In the genomic region with DNA sequence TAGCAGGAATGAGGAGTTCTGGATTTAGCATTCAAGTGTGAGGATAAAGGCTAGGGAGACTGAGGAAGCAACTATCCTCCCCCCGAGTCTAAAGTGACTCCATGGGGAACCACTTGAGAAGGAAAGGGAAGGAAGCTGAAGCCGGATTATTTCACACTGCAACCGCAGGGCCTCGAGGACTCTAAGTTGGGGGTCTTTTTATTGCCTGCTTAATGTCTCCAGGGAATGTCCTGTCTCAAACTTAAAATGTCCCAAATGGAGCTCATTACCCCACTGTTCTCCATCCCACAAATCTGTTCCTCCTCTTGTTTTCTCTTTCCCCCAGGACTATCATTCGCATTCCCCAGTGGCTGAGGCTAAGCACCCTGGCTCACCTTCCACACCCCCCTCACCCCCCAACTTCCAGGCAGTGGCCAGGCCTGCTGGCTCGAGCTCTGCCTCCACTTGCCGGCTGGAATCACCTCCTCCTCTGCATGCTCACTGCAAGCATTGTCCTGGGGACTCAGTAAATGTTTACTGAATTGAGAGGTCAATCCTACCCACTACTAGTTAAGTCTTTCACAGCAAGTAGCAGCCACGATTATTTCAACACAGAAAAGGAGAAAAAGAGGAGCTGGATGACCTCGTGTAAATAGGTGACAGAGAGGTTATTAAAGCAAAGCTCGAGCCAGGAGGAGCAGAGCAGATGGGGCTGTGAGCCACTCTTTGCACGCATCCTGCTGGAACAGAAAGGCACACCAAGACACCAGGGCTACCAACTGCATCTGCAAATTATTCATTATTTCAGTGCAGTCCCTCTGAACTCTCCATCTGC, we compare ENCODE assay signal across 12 cellular contexts. TPM values are rescaled to one million over a fixed set of nuclear protein-coding genes. Genes with fewer than 3 reads are reported as not detected.
DNase-seq lines count a peak whose midpoint lies in the region; ATAC-seq and TF ChIP-seq lines count a peak whose summit lies in the region.
"Had no signal": no experiment of that assay in that cellular context is flagged by ENCODE, and none has a peak within 500 bp of the region (broad histone marks: within the 10 kb centered on the region; RNA-seq: fewer than 3 reads in every experiment).

No MANE protein-coding gene starts in this region.

- H3K9me3 ChIP-seq in uterus, result no peaks in the 10 kb centered on the region

- DNase-seq in activated CD8-positive, alpha-beta memory T cell treated with anti-CD3 and anti-CD28 coated beads, Interleukin-2, amount 10 ng/mL, durations not matched to agents 7 days and 5 days, result peak; percentile 33
- DNase-seq in activated CD8-positive, alpha-beta memory T cell treated with anti-CD3 and anti-CD28 coated beads, Interleukin-2, amount 50 U/mL, for 48 hours, result no peak
- peak; percentile 48 to 65 for DNase-seq in cardiac fibroblast (ENCODE audit: low read depth in 2 of 2)
- peak; percentile 67 for DNase-seq in left lobe of liver (ENCODE audit: low spot score)
- DNase-seq in uterus, result peak in 1 of 2 donors; percentile 55
- DNase-seq in NCI-H1048 (lab: John Stamatoyannopoulos, UW), result no peak
- no peak for DNase-seq in globus pallidus (ENCODE audit: low spot score)
- DNase-seq in pons (ENCODE audit: low spot score), result no peak
- DNase-seq: activated effector memory CD4-positive, alpha-beta T cell treated with Interleukin-2 at 50 U/mL for 16 hours; AML-193; effector CD4-positive, alpha-beta T cell; islet precursor cell had no signal

- CTCF ChIA-PET in activated CD8-positive, alpha-beta memory T cell treated with anti-CD3 and anti-CD28 coated beads, Interleukin-2, amount 10 ng/mL, durations not matched to agents 7 days and 5 days (lab: Charles Lee), result no interaction called here

- peaks cover 2% of the 10 kb centered on the region for H3K36me3 Mint-ChIP-seq in activated CD8-positive, alpha-beta memory T cell treated with anti-CD3 and anti-CD28 coated beads, Interleukin-2, amount 10 ng/mL, durations not matched to agents 7 days and 5 days

- no peak overlapping the region for H3K27ac Mint-ChIP-seq in activated CD8-positive, alpha-beta memory T cell treated with anti-CD3 and anti-CD28 coated beads, Interleukin-2, amount 10 ng/mL, durations not matched to agents 7 days and 5 days

- no peaks in the 10 kb centered on the region for H3K27me3 Mint-ChIP-seq in activated CD8-positive, alpha-beta memory T cell treated with anti-CD3 and anti-CD28 coated beads, Interleukin-2, amount 10 ng/mL, durations not matched to agents 7 days and 5 days

- ATAC-seq in activated CD8-positive, alpha-beta memory T cell treated with anti-CD3 and anti-CD28 coated beads, Interleukin-2, amount 10 ng/mL, durations not matched to agents 7 days and 5 days, result no peak
- peak; percentile 62 for ATAC-seq in left lobe of liver

- H3K27ac ChIP-seq in uterus, result peak overlapping the region; percentile 24 to 57

- TF ChIP-seq POLR2A in uterus (IDR thresholded peaks at IDR 0.05), result no peak

- no peak overlapping the region for H3K4me3 Mint-ChIP-seq in activated CD8-positive, alpha-beta memory T cell treated with anti-CD3 and anti-CD28 coated beads, Interleukin-2, amount 10 ng/mL, durations not matched to agents 7 days and 5 days

- H3K4me1 Mint-ChIP-seq in activated CD8-positive, alpha-beta memory T cell treated with anti-CD3 and anti-CD28 coated beads, Interleukin-2, amount 10 ng/mL, durations not matched to agents 7 days and 5 days, result peaks cover 5% of the 10 kb centered on the region

- intact Hi-C loops in uterus (cut with DNase I; ENCODE audit: low total_unique reads), result no loop called here

- H3K27me3 ChIP-seq in uterus, result no peaks in the 10 kb centered on the region

- no peaks in the 10 kb centered on the region for H3K36me3 ChIP-seq in uterus

- H3K4me3 ChIP-seq in cardiac fibroblast (replicated peaks in 1 of 2; ENCODE audit: low read depth in 2 of 2, low read length in 2 of 2) (no peak overlapping the region), uterus (no peak overlapping the region)

- peaks cover 0 to 13% of the 10 kb centered on the region in 2 donors for H3K4me1 ChIP-seq in uterus

- no peak for TF ChIP-seq CTCF in cardiac fibroblast (IDR thresholded peaks at IDR 0.05; ENCODE audit: low read depth, low read length)
- no peak for TF ChIP-seq CTCF in uterus (IDR thresholded peaks at IDR 0.05)

- H3K9me3 Mint-ChIP-seq in activated CD8-positive, alpha-beta memory T cell treated with anti-CD3 and anti-CD28 coated beads, Interleukin-2, amount 10 ng/mL, durations not matched to agents 7 days and 5 days (ENCODE audit: low read depth), result no peaks in the 10 kb centered on the region

RNA-seq across cellular contexts. Expression of a gene that starts 32.3 kb away (rescaled TPM):
- 10 to 100 TPM; 20.2 to 21.4 TPM for total RNA-seq in activated CD8-positive, alpha-beta memory T cell treated with anti-CD3 and anti-CD28 coated beads, Interleukin-2, amount 10 ng/mL, durations not matched to agents 7 days and 5 days
- 63.7 TPM for total RNA-seq in left lobe of liver
- total RNA-seq in uterus, result 10 to 100 TPM in 3 of 4 donors, 1 to 10 TPM in 1; 9.4 to 65.8 (median 19.2) TPM

Comparison
In these comparisons a context has a peak if more than half of its experiments do, and no peak if none do; other contexts are left out.
1. DNase-seq: peak in activated CD8-positive, alpha-beta memory T cell treated with anti-CD3 and anti-CD28 coated beads, Interleukin-2, amount 10 ng/mL, durations not matched to agents 7 days and 5 days (single experiment), cardiac fibroblast (2 of 2) and left lobe of liver (single experiment); none in activated CD8-positive, alpha-beta memory T cell treated with anti-CD3 and anti-CD28 coated beads, Interleukin-2, amount 50 U/mL, for 48 hours (single experiment), NCI-H1048 (single experiment), globus pallidus (single experiment) and pons (single experiment).